9 cellular contexts compared by ENCODE assay signal in the genomic region with DNA sequence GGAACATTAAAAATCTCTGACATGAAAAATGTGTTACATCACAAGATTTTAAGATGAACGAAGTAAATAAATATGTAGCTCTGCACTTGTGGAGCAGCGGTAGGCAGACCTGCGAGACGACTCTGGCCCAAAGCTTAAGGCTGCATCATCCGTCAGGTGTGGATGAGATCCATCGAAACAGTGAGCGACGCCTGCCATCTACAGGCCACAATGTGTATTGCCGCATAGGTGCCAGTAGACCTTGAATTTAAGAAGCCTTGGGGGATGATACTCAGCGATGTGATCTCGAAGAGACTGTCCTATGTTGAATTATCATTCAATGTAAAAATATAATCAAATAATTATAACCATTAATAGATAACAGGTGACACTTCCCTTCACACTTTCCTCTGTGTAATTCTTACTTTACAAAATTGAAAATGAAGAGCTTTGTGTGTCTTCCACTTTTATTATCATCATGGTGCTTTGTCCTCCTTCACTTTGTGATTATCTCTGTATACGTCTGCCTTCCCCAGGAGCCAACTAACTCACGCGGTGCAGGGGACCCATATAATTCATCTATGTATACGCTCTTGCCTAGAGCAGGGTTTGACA.
A peak's percentile ranks its signal among the peaks of the same experiment; 100 is the strongest.
DNase-seq lines count a peak whose midpoint lies in the region; ATAC-seq and TF ChIP-seq lines count a peak whose summit lies in the region.
"Had no signal": no experiment of that assay in that cellular context is flagged by ENCODE, and none has a peak within 500 bp of the region (broad histone marks: within the 10 kb centered on the region; RNA-seq: fewer than 3 reads in every experiment).

No MANE protein-coding gene starts in this region.

- no peak overlapping the region for H2BK120ac ChIP-seq in mesenchymal stem cell (ENCODE audit: low read depth, low read length)

- H3K36me3 ChIP-seq in CD8-positive, alpha-beta T cell (ENCODE audit: insufficient read depth, low read length): no peaks in the 10 kb centered on the region
- H3K36me3 ChIP-seq in mesenchymal stem cell (ENCODE audit: control insufficient read depth in 1 of 2, insufficient read depth in 2 of 2, low read depth in 1 of 2, low read length in 2 of 2): no peaks in the 10 kb centered on the region

- H2BK15ac ChIP-seq in mesenchymal stem cell (ENCODE audit: low read depth, poor library complexity, severe bottlenecking): no peak overlapping the region

- WGBS in mesenchymal stem cell: 14% methylated on average over 11 of the region's 15 CpGs

- peak; percentile 75 for TF ChIP-seq CTCF in CD8-positive, alpha-beta T cell (IDR thresholded peaks at IDR 0.05)

- no peaks in the 10 kb centered on the region for H3K4me1 ChIP-seq in CD8-positive, alpha-beta T cell (ENCODE audit: insufficient read depth, low read length)
- H3K4me1 ChIP-seq in mesenchymal stem cell (ENCODE audit: control insufficient read depth, insufficient read depth, low read depth, low read length): no peaks in the 10 kb centered on the region

- H3K79me1 ChIP-seq in mesenchymal stem cell (replicated peaks; ENCODE audit: low read length, poor library complexity, severe bottlenecking): no peaks in the 10 kb centered on the region

- H3K4me2 ChIP-seq in mesenchymal stem cell (ENCODE audit: low read length, poor library complexity, severe bottlenecking): no peak overlapping the region

- no peak overlapping the region for H3K18ac ChIP-seq in mesenchymal stem cell (ENCODE audit: low read depth in 1 of 2, low read length in 2 of 2)

- no peaks in the 10 kb centered on the region for H3K27me3 ChIP-seq in CD8-positive, alpha-beta T cell (ENCODE audit: insufficient read depth, low read length)
- peaks cover 0 to 6% of the 10 kb centered on the region in 2 experiments for H3K27me3 ChIP-seq in mesenchymal stem cell (ENCODE audit: control insufficient read depth in 1 of 2, insufficient read depth in 1 of 2, low read length in 2 of 2)

- H2AK5ac ChIP-seq in mesenchymal stem cell (ENCODE audit: low read length, severe bottlenecking): no peak overlapping the region

- H3K9me3 Mint-ChIP-seq in CD8-positive, alpha-beta T cell: peaks cover 6% of the 10 kb centered on the region

- H3K27me3 Mint-ChIP-seq in CD8-positive, alpha-beta T cell (ENCODE audit: low read depth): peaks cover 12% of the 10 kb centered on the region

- H2BK5ac ChIP-seq in mesenchymal stem cell (ENCODE audit: low read depth, low read length, poor library complexity, severe bottlenecking): no peak overlapping the region

- H2BK12ac ChIP-seq in mesenchymal stem cell (ENCODE audit: low read length in 2 of 2): no peak overlapping the region

- intact Hi-C loops in CD8-positive, alpha-beta T cell (cut with DNase I, micrococcal nuclease): loop anchor here in 1 of 2 experiments (1.0 to 10.0 kb wide), 2 partner anchors 868 to 1215 kb away; no protein-coding TSS in a partner anchor

- no peaks in the 10 kb centered on the region for H3K4me1 Mint-ChIP-seq in CD8-positive, alpha-beta T cell (ENCODE audit: low read depth)

- H3K4me3 ChIP-seq in CD8-positive, alpha-beta T cell (ENCODE audit: low read depth, low read length): no peak overlapping the region
- no peak overlapping the region for H3K4me3 ChIP-seq in mesenchymal stem cell (ENCODE audit: insufficient read depth in 1 of 2, low read depth in 1 of 2, low read length in 2 of 2)

- no peak overlapping the region for H2AFZ ChIP-seq in mesenchymal stem cell (ENCODE audit: low read depth, low read length)

- CTCF ChIA-PET in CD8-positive, alpha-beta T cell (lab: Charles Lee): interaction anchor here (0.7 to 2.2 kb wide), 7 partner anchors 9 to 140 kb away, joined by 3 to 11 read pairs (median 4); no protein-coding TSS in a partner anchor

- no peak overlapping the region for H3K27ac ChIP-seq in CD8-positive, alpha-beta T cell (ENCODE audit: low read depth, low read length)
- H3K27ac ChIP-seq in mesenchymal stem cell (ENCODE audit: low read length, poor library complexity, severe bottlenecking): no peak overlapping the region

- POLR2A ChIA-PET in CD8-positive, alpha-beta T cell (lab: Charles Lee): no interaction called here

- no peaks in the 10 kb centered on the region for H3K36me3 Mint-ChIP-seq in CD8-positive, alpha-beta T cell
- H3K36me3 Mint-ChIP-seq: activated naive CD8-positive, alpha-beta T cell had no signal

- no peak overlapping the region for H3K27ac Mint-ChIP-seq in CD8-positive, alpha-beta T cell
- H3K27ac Mint-ChIP-seq: activated naive CD8-positive, alpha-beta T cell had no signal

- H3K4ac ChIP-seq in mesenchymal stem cell (ENCODE audit: low read depth in 1 of 2, low read length in 2 of 2): no peak overlapping the region

- no peak overlapping the region for H4K8ac ChIP-seq in mesenchymal stem cell (ENCODE audit: low read length)

- no peak overlapping the region for H4K91ac ChIP-seq in mesenchymal stem cell (ENCODE audit: low read length)

- H3K9me3 ChIP-seq in CD8-positive, alpha-beta T cell (ENCODE audit: low read length): no peaks in the 10 kb centered on the region
- no peaks in the 10 kb centered on the region for H3K9me3 ChIP-seq in mesenchymal stem cell (ENCODE audit: control insufficient read depth, low read length)

- H3K23ac ChIP-seq in mesenchymal stem cell (ENCODE audit: low read length in 2 of 2): no peak overlapping the region

- no peak overlapping the region for H3K4me3 Mint-ChIP-seq in CD8-positive, alpha-beta T cell
- H3K4me3 Mint-ChIP-seq: activated naive CD8-positive, alpha-beta T cell had no signal

- ATAC-seq in CD8-positive, alpha-beta T cell: peak; percentile 71
- ATAC-seq in GM19395 (IDR thresholded peaks at IDR 0.05; ENCODE audit: unreplicated experiment): peak; percentile 100
- ATAC-seq in HG03442 (IDR thresholded peaks at IDR 0.05; ENCODE audit: unreplicated experiment): peak; percentile 98

- no peak overlapping the region for H3K9ac ChIP-seq in mesenchymal stem cell (ENCODE audit: low read length)

- no peak overlapping the region for H3K14ac ChIP-seq in mesenchymal stem cell (ENCODE audit: low read length in 2 of 2)

- DNase-seq in CD8-positive, alpha-beta T cell: peak; percentile 35 to 73 (median 57)
- peak; percentile 49 to 91 for DNase-seq in NCI-H526 (lab: John Stamatoyannopoulos, UW)
- DNase-seq in activated CD4-positive, alpha-beta T cell treated with anti-CD3 and anti-CD28 coated beads, Interleukin-2, amount 50 U/mL, for 48 hours: peak; percentile 79 to 84
- DNase-seq in effector CD8-positive, alpha-beta T cell (lab: John Stamatoyannopoulos, UW): peak; percentile 32
- DNase-seq in mesenchymal stem cell: peak; percentile 57
- DNase-seq in stimulated activated CD8-positive, alpha-beta memory T cell treated with anti-CD3 and anti-CD28 coated beads, Interleukin-15, amount 100 ng/mL, for 48 hours (ENCODE audit: low read depth in 2 of 2): peak; percentile 27 to 50
